ENCODE assay signal across 13 cellular contexts in the genomic region with DNA sequence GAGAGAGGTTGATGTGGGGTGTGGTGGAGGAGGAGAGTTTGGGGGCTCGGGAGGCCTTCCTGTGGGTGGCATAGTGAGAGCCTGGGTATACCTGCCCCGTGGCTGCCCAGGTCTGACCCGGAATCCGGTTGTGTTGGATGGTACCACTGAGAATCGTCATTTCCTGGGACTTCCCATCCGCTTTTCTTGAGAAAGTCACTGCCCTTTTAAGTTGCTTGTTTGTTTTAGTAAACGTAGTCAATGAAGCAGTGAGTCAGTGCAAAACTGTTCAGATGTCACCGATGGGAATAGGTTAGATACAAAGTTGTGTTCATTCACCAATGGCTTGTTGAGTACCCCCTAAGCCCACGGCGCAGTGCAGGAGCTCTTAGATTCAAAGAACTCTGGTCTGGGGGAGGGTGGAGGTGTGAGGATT.
DNase-seq lines count a peak whose midpoint lies in the region; ATAC-seq, FAIRE-seq and TF ChIP-seq lines count a peak whose summit lies in the region.
"Had no signal": no experiment of that assay in that cellular context is flagged by ENCODE, and none has a peak within 500 bp of the region (broad histone marks: within the 10 kb centered on the region; RNA-seq: fewer than 3 reads in every experiment).

No MANE protein-coding gene starts in this region.

- intact Hi-C loops in transverse colon (cut with DNase I; ENCODE audit: low total_unique reads), result no loop called here

- peak overlapping the region; percentile 94 for H3K27ac Mint-ChIP-seq in activated T-cell treated with anti-CD3 and anti-CD28 coated beads, Interleukin-2, amount 50 U/mL, for 72 hours
- peak overlapping the region; percentile 49 for H3K27ac Mint-ChIP-seq in memory B cell

- TF ChIP-seq POLR2A in H54 (IDR thresholded peaks at IDR 0.05; ENCODE audit: low read depth, low read length) (no peak), transverse colon (IDR thresholded peaks at IDR 0.05) (no peak)

- no peak for FAIRE-seq in H54 (lab: Jason Lieb, UNC)

- H3K4me3 Mint-ChIP-seq in activated T-cell treated with anti-CD3 and anti-CD28 coated beads, Interleukin-2, amount 50 U/mL, for 72 hours, result peak overlapping the region; percentile 75 to 83
- H3K4me3 Mint-ChIP-seq in memory B cell, result peak overlapping the region; percentile 45
- H3K4me3 Mint-ChIP-seq: B cell had no signal

- TF ChIP-seq EP300 in transverse colon (IDR thresholded peaks at IDR 0.05; ENCODE audit: low read depth), result no peak

- H3K27ac ChIP-seq in transverse colon, result no peak overlapping the region

- H3K4me3 ChIP-seq in transverse colon, result no peak overlapping the region

- peaks cover 6 to 53% (median 40%) of the 10 kb centered on the region in 4 donors for H3K4me1 ChIP-seq in transverse colon

- H3K27me3 ChIP-seq in transverse colon, result no peaks in the 10 kb centered on the region

- ATAC-seq in activated T-cell treated with anti-CD3 and anti-CD28 coated beads, Interleukin-2, amount 50 U/mL, for 72 hours (replicated peaks in 1 of 2), result peak; percentile 75 to 80
- ATAC-seq in memory B cell (ENCODE audit: low read depth) (peak; percentile 84), GM21619 (IDR thresholded peaks at IDR 0.05; ENCODE audit: unreplicated experiment) (no peak), GM21528 (IDR thresholded peaks at IDR 0.05; ENCODE audit: low FRiP score, unreplicated experiment) (no peak)

- DNase-seq in ACHN, result peak; percentile 27
- peak; percentile 5 for DNase-seq in HT-29 (ENCODE audit: low spot score)
- DNase-seq in activated T-cell treated with anti-CD3 and anti-CD28 coated beads, Interleukin-2, amount 50 U/mL, for 72 hours, result peak; percentile 28 to 36
- no peak for DNase-seq in memory B cell (ENCODE audit: low spot score in 2 of 2)
- no peak for DNase-seq in H54 (ENCODE audit: insufficient read length, low spot score)
- no peak for DNase-seq in transverse colon
- DNase-seq: effector CD8-positive, alpha-beta T cell; hypothalamus; midbrain; NCI-H1105 had no signal

- 50 to 78% methylated on average over 3 to 10 of the region's 10 CpGs for WGBS in transverse colon (ENCODE audit: low coverage in 1 of 2), 2 donors

- no peaks in the 10 kb centered on the region for H3K36me3 ChIP-seq in transverse colon

- H3K27me3 Mint-ChIP-seq in activated T-cell treated with anti-CD3 and anti-CD28 coated beads, Interleukin-2, amount 50 U/mL, for 72 hours (ENCODE audit: low read depth), result no peaks in the 10 kb centered on the region
- no peaks in the 10 kb centered on the region for H3K27me3 Mint-ChIP-seq in memory B cell
- H3K27me3 Mint-ChIP-seq: B cell had no signal

- H3K9me3 Mint-ChIP-seq in activated T-cell treated with anti-CD3 and anti-CD28 coated beads, Interleukin-2, amount 50 U/mL, for 72 hours, result no peaks in the 10 kb centered on the region
- H3K9me3 Mint-ChIP-seq in memory B cell, result no peaks in the 10 kb centered on the region

- TF ChIP-seq CTCF in transverse colon (IDR thresholded peaks at IDR 0.05), result no peak

- no peaks in the 10 kb centered on the region for H3K36me3 Mint-ChIP-seq in activated T-cell treated with anti-CD3 and anti-CD28 coated beads, Interleukin-2, amount 50 U/mL, for 72 hours (ENCODE audit: insufficient read depth in 2 of 2)
- H3K36me3 Mint-ChIP-seq in memory B cell, result peaks cover 12% of the 10 kb centered on the region

- H3K4me1 Mint-ChIP-seq in activated T-cell treated with anti-CD3 and anti-CD28 coated beads, Interleukin-2, amount 50 U/mL, for 72 hours (ENCODE audit: low read depth), result peaks cover 50% of the 10 kb centered on the region
- H3K4me1 Mint-ChIP-seq in memory B cell, result peaks cover 36% of the 10 kb centered on the region

- no peaks in the 10 kb centered on the region for H3K9me3 ChIP-seq in transverse colon

- in situ Hi-C loops in ACHN (cut with HindIII; ENCODE audit: low pct_ligation_motif_present, low pct_unique_long_range_greater_than_20kb, low sequenced_read_pairs) (no loop called here), transverse colon (cut with MboI; ENCODE audit: low pct_ligation_motif_present in 1 of 4, low pct_unique_long_range_greater_than_20kb in 1 of 4, low sequenced_read_pairs in 3 of 4) (no loop called here)

Comparison
In these comparisons a context has a peak if more than half of its experiments do, and no peak if none do; other contexts are left out.
1. DNase-seq: peak in ACHN (single experiment), HT-29 (single experiment) and activated T-cell treated with anti-CD3 and anti-CD28 coated beads, Interleukin-2, amount 50 U/mL, for 72 hours (2 of 2); none in memory B cell (0 of 2), H54 (single experiment) and transverse colon (single experiment).
2. ATAC-seq: peak in activated T-cell treated with anti-CD3 and anti-CD28 coated beads, Interleukin-2, amount 50 U/mL, for 72 hours (2 of 2) and memory B cell (single experiment); none in GM21619 (single experiment) and GM21528 (single experiment).